Comparison of ENCODE assay signal across 28 cellular contexts in the genomic region with DNA sequence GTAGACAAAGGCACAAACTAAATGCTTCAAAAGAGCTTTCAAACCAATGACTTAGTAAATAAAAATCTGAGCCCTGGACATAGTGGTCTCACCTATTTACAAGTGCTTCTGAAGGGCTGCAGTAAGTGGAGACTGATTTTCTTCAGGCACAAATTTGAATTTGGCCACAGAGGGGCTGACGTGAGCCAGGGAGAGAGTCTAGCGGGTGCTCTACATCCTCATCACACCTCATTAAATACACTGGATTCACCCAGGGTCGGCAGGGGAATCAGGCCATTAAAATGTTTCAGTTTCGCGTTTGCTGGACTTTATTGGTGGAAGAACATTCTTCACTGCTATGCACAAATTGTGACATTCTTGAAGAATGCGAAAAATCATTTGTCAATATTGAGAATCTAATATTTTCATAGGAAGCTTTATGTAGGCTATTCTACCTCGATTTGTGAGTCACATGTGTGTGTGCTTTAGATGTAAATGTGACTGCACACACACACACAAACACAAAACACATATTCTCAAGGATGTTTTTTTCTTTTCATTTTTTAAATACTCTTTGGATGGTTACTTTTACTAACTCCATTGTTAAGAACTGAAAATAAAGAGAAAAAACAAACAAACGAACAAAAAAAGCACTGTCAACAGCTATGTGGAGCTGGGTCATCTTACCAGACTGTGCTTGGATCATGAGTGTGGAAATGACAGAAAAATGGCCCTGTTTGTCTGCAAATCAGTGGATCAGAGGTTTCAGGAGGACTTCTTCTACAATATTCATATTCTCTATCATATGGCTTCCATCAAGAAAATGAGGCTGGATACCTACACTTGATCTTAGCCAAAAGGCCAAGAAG. TPM values are rescaled to one million over a fixed set of nuclear protein-coding genes. Genes with fewer than 3 reads are reported as not detected.
A peak's percentile ranks its signal among the peaks of the same experiment; 100 is the strongest.
DNase-seq lines count a peak whose midpoint lies in the region; ATAC-seq, FAIRE-seq and TF ChIP-seq lines count a peak whose summit lies in the region.
"Had no signal": no experiment of that assay in that cellular context is flagged by ENCODE, and none has a peak within 500 bp of the region (broad histone marks: within the 10 kb centered on the region; RNA-seq: fewer than 3 reads in every experiment).

No MANE protein-coding gene starts in this region.

- peaks cover 43% of the 10 kb centered on the region for H3K36me3 ChIP-seq in osteoblast (ENCODE audit: insufficient read depth, low read length)
- H3K36me3 ChIP-seq: adrenal gland, BE2C, breast epithelium, stomach had no signal

- intact Hi-C loops in head of caudate nucleus (cut with DNase I), result no loop called here

- peaks cover 75% of the 10 kb centered on the region for H4K20me1 ChIP-seq in osteoblast (ENCODE audit: insufficient read depth, low read length)

- H3K4me2 ChIP-seq in osteoblast (ENCODE audit: insufficient read depth, low read length), result peak overlapping the region; percentile 9
- H3K4me2 ChIP-seq: hepatocyte had no signal

- DNase-seq in AG04450 (ENCODE audit: low read depth, low spot score) (no peak), head of caudate nucleus (peak in 22 of 42 donors; percentile 28 to 75 (median 46)), osteoblast (ENCODE audit: insufficient read length, low spot score, missing footprints) (no peak), H54 (ENCODE audit: insufficient read length, low spot score) (no peak)
- DNase-seq in NK-92 treated with Interleukin-12 subunit alpha and Interleukin-12 subunit beta, amount 100 ng/mL, for 24 hours (lab: John Stamatoyannopoulos, UW), result no peak
- no peak for DNase-seq in effector CD8-positive, alpha-beta T cell (lab: John Stamatoyannopoulos, UW)
- DNase-seq: activated CD4-positive, alpha-beta T cell treated with anti-CD3 and anti-CD28 coated beads, Interleukin-2, amount 10 ng/mL, durations not matched to agents 7 days and 5 days; activated CD8-positive, alpha-beta memory T cell treated with anti-CD3 and anti-CD28 coated beads, Interleukin-2, amount 10 ng/mL, durations not matched to agents 7 days and 5 days; activated naive CD4-positive, alpha-beta T cell treated with Interleukin-2 at 50 U/mL for 16 hours; activated T-cell treated with anti-CD3 and anti-CD28 coated beads, Interleukin-2, amount 50 U/mL, for 72 hours; adrenal gland; BE2C; H9; immature natural killer cell; left ventricle myocardium superior; mucosa of descending colon; NCI-H187 treated with DMSO at 0.1 percent for 48 hours; NCI-H345; NCI-H774; stimulated activated CD8-positive, alpha-beta memory T cell treated with anti-CD3 and anti-CD28 coated beads, Interleukin-4, amount 100 ng/mL, for 48 hours; stomach; trophoblast cell had no signal

- ATAC-seq in HG02885 (IDR thresholded peaks at IDR 0.05; ENCODE audit: poor library complexity, unreplicated experiment), result no peak
- ATAC-seq: activated CD8-positive, alpha-beta memory T cell treated with anti-CD3 and anti-CD28 coated beads, Interleukin-2, amount 10 ng/mL, durations not matched to agents 7 days and 5 days; activated T-cell treated with anti-CD3 and anti-CD28 coated beads, Interleukin-2, amount 50 U/mL, for 72 hours; left ventricle myocardium superior; mucosa of descending colon had no signal

- POLR2A ChIA-PET in AG04450 (lab: Yijun Ruan, JAX), result no interaction called here

- CTCF ChIA-PET in AG04450 (lab: Charles Lee), result no interaction called here

- H3K27ac ChIP-seq in AG04450 (ENCODE audit: low read depth, low read length) (no peak overlapping the region), angular gyrus (ENCODE audit: low read depth, low read length) (peak overlapping the region; percentile 75), osteoblast (ENCODE audit: low read depth, low read length) (peak overlapping the region; percentile 73)
- H3K27ac ChIP-seq: adrenal gland, breast epithelium, hepatocyte, stomach had no signal

- H3K79me2 ChIP-seq in osteoblast (ENCODE audit: insufficient read depth, low read length), result peaks cover 99% of the 10 kb centered on the region

- TF ChIP-seq CTCF in AG04450 (IDR thresholded peaks at IDR 0.05; ENCODE audit: low read depth, low read length), result peak; percentile 19; the same call in 1 of the 2 replicates
- no peak for TF ChIP-seq CTCF in osteoblast (IDR thresholded peaks at IDR 0.05; ENCODE audit: extremely low read depth, low read depth, low read length)

- H3K4me1 ChIP-seq in osteoblast (ENCODE audit: insufficient read depth, low read length), result peaks cover 28% of the 10 kb centered on the region
- H3K4me1 ChIP-seq: adrenal gland, BE2C, breast epithelium, stomach had no signal

- no peak for FAIRE-seq in H54 (lab: Jason Lieb, UNC)
- FAIRE-seq: A204.1 had no signal

- no peak overlapping the region for H2AFZ ChIP-seq in osteoblast (ENCODE audit: low read length)
- H2AFZ ChIP-seq: hepatocyte had no signal

- no peak for TF ChIP-seq POLR2A in H54 (IDR thresholded peaks at IDR 0.05; ENCODE audit: low read depth, low read length)

- H3K4me3 ChIP-seq in AG04450 (ENCODE audit: low read depth, low read length) (no peak overlapping the region), osteoblast (ENCODE audit: insufficient read depth, low read length) (no peak overlapping the region)
- H3K4me3 ChIP-seq: adrenal gland, breast epithelium, hepatocyte, mucosa of descending colon, stomach had no signal

- H3K9me3 ChIP-seq in AG04450 (ENCODE audit: control insufficient read depth, insufficient read depth, low read length), result no peaks in the 10 kb centered on the region
- H3K9me3 ChIP-seq in osteoblast (ENCODE audit: low read depth, low read length), result no peaks in the 10 kb centered on the region
- H3K9me3 ChIP-seq: adrenal gland, BE2C, breast epithelium, mucosa of descending colon, stomach had no signal

- H3K27me3 ChIP-seq in AG04450 (ENCODE audit: control insufficient read depth, insufficient read depth, low read length) (no peaks in the 10 kb centered on the region), osteoblast (ENCODE audit: insufficient read depth, low read length) (no peaks in the 10 kb centered on the region)
- H3K27me3 ChIP-seq: adrenal gland, BE2C, breast epithelium, hepatocyte, stomach had no signal

RNA-seq across cellular contexts. Expression of gene CDH11, which starts 58.9 kb away (rescaled TPM):
- polyA plus RNA-seq in AG04450 (2011; rRNA removed), result 276 and 306 TPM in 2 replicates
- 713 and 756 TPM in 2 replicates for polyA minus RNA-seq in AG04450 (2011; rRNA and poly(A)+ RNA removed)
- total RNA-seq in osteoblast, result 1,097 and 1,116 TPM in 2 replicates
- total RNA-seq: activated CD4-positive, alpha-beta T cell treated with anti-CD3 and anti-CD28 coated beads, Interleukin-2, amount 10 ng/mL, durations not matched to agents 7 days and 5 days; activated CD8-positive, alpha-beta memory T cell treated with anti-CD3 and anti-CD28 coated beads, Interleukin-2, amount 10 ng/mL, durations not matched to agents 7 days and 5 days; activated T-cell treated with anti-CD3 and anti-CD28 coated beads, Interleukin-2, amount 50 U/mL, for 72 hours; OCI-LY7 had no signal
- polyA plus RNA-seq: immature natural killer cell had no signal

Comparison
In these comparisons a context has a peak if more than half of its experiments do, and no peak if none do; other contexts are left out.
1. DNase-seq: peak in head of caudate nucleus (22 of 42); none in AG04450 (single experiment), osteoblast (single experiment), H54 (single experiment), NK-92 treated with Interleukin-12 subunit alpha and Interleukin-12 subunit beta, amount 100 ng/mL, for 24 hours (single experiment) and effector CD8-positive, alpha-beta T cell (single experiment).